In the genomic region with DNA sequence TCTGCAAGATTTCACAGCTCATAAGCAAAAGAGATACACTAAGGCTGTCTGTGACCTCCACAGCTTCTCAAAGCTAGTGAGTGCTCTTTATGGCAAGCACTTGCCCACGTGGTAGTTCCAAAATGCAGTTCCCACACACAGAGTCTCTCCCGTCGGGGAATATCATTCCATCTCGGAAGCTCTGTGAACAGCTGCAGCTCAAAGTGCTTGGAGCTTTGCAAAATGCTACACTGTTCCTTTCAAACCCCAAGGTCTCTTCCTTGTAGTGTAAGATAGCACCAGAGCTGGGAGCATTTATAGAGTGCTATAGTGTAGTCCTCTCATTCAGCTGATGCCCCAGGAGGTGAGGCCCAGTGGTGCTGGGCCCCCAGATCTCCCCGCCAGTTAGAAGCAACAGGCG, we compare ENCODE assay signal across 16 cellular contexts. TPM values are rescaled to one million over a fixed set of nuclear protein-coding genes. Genes with fewer than 3 reads are reported as not detected.
DNase-seq lines count a peak whose midpoint lies in the region; ATAC-seq and TF ChIP-seq lines count a peak whose summit lies in the region.
"Had no signal": no experiment of that assay in that cellular context is flagged by ENCODE, and none has a peak within 500 bp of the region (broad histone marks: within the 10 kb centered on the region; RNA-seq: fewer than 3 reads in every experiment).

No MANE protein-coding gene starts in this region.

- H3F3A ChIP-seq in MM.1S (ENCODE audit: insufficient read depth, low read length) = no peaks in the 10 kb centered on the region

- H3K36me3 ChIP-seq in A673 (ENCODE audit: insufficient read depth, low read length, poor library complexity, severe bottlenecking) (peaks cover 20% of the 10 kb centered on the region), SK-N-MC (ENCODE audit: insufficient read depth, low read length) (peaks cover 27% of the 10 kb centered on the region), cardiac muscle cell (peaks cover 12% of the 10 kb centered on the region), MM.1S (replicated peaks; ENCODE audit: insufficient read depth, low read length) (no peaks in the 10 kb centered on the region)

- H3K9me3 Mint-ChIP-seq in nephron = no peaks in the 10 kb centered on the region
- H3K9me3 Mint-ChIP-seq: activated CD4-positive, alpha-beta memory T cell treated with anti-CD3 and anti-CD28 coated beads, Interleukin-2, amount 10 ng/mL, durations not matched to agents 7 days and 5 days; activated T-cell treated with anti-CD3 and anti-CD28 coated beads, Interleukin-2, amount 50 U/mL, for 72 hours had no signal

- H3K27ac ChIP-seq in A673 (ENCODE audit: low read depth, low read length, poor library complexity, severe bottlenecking) = peak overlapping the region; percentile 94
- H3K27ac ChIP-seq in SK-N-MC = peak overlapping the region; percentile 61
- H3K27ac ChIP-seq in cardiac muscle cell = peak overlapping the region; percentile 65
- H3K27ac ChIP-seq in MM.1S (ENCODE audit: low read length) = no peak overlapping the region

- H3K27me3 ChIP-seq in A673 (replicated peaks; ENCODE audit: insufficient read depth, low read depth, low read length, poor library complexity) = no peaks in the 10 kb centered on the region
- H3K27me3 ChIP-seq in cardiac muscle cell = no peaks in the 10 kb centered on the region
- no peaks in the 10 kb centered on the region for H3K27me3 ChIP-seq in MM.1S (replicated peaks; ENCODE audit: insufficient read depth, low read length)

- H3K27ac Mint-ChIP-seq in nephron = peak overlapping the region; percentile 20 to 45 (median 40)
- H3K27ac Mint-ChIP-seq: activated CD4-positive, alpha-beta memory T cell treated with anti-CD3 and anti-CD28 coated beads, Interleukin-2, amount 10 ng/mL, durations not matched to agents 7 days and 5 days had no signal

- no peak overlapping the region for H3K4me3 ChIP-seq in A673 (ENCODE audit: low read depth, low read length, poor library complexity, severe bottlenecking)
- no peak overlapping the region for H3K4me3 ChIP-seq in SK-N-MC
- H3K4me3 ChIP-seq in cardiac muscle cell = no peak overlapping the region
- H3K4me3 ChIP-seq in MM.1S (ENCODE audit: low read length) = no peak overlapping the region

- H3K79me2 ChIP-seq in MM.1S (ENCODE audit: low read length) = 0 out of 2 replicates have a peak, but pooled peaks cover 6% of the 10 kb centered on the region

- no peak overlapping the region for H3K4me2 ChIP-seq in MM.1S (ENCODE audit: low read depth, low read length)

- no peak overlapping the region for H2AFZ ChIP-seq in MM.1S (ENCODE audit: low read length)

- no peaks in the 10 kb centered on the region for H3K27me3 Mint-ChIP-seq in nephron (ENCODE audit: low read depth)
- H3K27me3 Mint-ChIP-seq: activated CD4-positive, alpha-beta memory T cell treated with anti-CD3 and anti-CD28 coated beads, Interleukin-2, amount 10 ng/mL, durations not matched to agents 7 days and 5 days had no signal

- POLR2A ChIA-PET in A673 (lab: Charles Lee; ENCODE audit: low non-redundant PET) = no interaction called here

- H3K9me2 ChIP-seq in MM.1S (replicated peaks; ENCODE audit: insufficient read depth, low read length) = no peaks in the 10 kb centered on the region

- CTCF ChIA-PET in A673 (lab: Charles Lee) = no interaction called here

- DNase-seq in A673 (ENCODE audit: low spot score) (peak; percentile 34), SK-N-MC (ENCODE audit: low read depth, low spot score) (no peak), cardiac muscle cell (ENCODE audit: low read depth in 1 of 2, low spot score in 1 of 2) (no peak), MM.1S (no peak)
- no peak for DNase-seq in activated CD8-positive, alpha-beta memory T cell treated with anti-CD3 and anti-CD28 coated beads, Interleukin-2, amount 50 U/mL, for 48 hours
- DNase-seq: activated CD4-positive, alpha-beta memory T cell treated with anti-CD3 and anti-CD28 coated beads, Interleukin-2, amount 10 ng/mL, durations not matched to agents 7 days and 5 days; activated T-cell treated with anti-CD3 and anti-CD28 coated beads, Interleukin-2, amount 50 U/mL, for 72 hours; amniotic stem cell; EL; NCI-H1694; NK-92 treated with Interleukin-12 subunit alpha and Interleukin-12 subunit beta, amount 100 ng/mL, for 24 hours; stimulated activated naive CD4-positive, alpha-beta T cell treated with Interleukin-2 at 50 U/mL for 16 hours had no signal

- ATAC-seq in GM21423 (IDR thresholded peaks at IDR 0.05; ENCODE audit: unreplicated experiment) (no peak), HG02588 (IDR thresholded peaks at IDR 0.05; ENCODE audit: unreplicated experiment) (no peak)
- ATAC-seq: activated T-cell treated with anti-CD3 and anti-CD28 coated beads, Interleukin-2, amount 50 U/mL, for 72 hours; left lobe of liver had no signal

- BruUV-seq in A673 (replicated peaks; lab: Mats Ljungman, UMichigan) = no TSS peak

- peaks cover 47% of the 10 kb centered on the region for H3K36me3 Mint-ChIP-seq in nephron (ENCODE audit: low read depth)

- H3K4me3 Mint-ChIP-seq in nephron = no peak overlapping the region
- H3K4me3 Mint-ChIP-seq: activated CD4-positive, alpha-beta memory T cell treated with anti-CD3 and anti-CD28 coated beads, Interleukin-2, amount 10 ng/mL, durations not matched to agents 7 days and 5 days; activated T-cell treated with anti-CD3 and anti-CD28 coated beads, Interleukin-2, amount 50 U/mL, for 72 hours had no signal

- peaks cover 23% of the 10 kb centered on the region for H3K4me1 Mint-ChIP-seq in nephron

- H3K9me3 ChIP-seq in A673 (ENCODE audit: low read depth, low read length, poor library complexity, severe bottlenecking) (no peaks in the 10 kb centered on the region), SK-N-MC (ENCODE audit: low read depth, low read length) (no peaks in the 10 kb centered on the region), cardiac muscle cell (ENCODE audit: low read depth) (no peaks in the 10 kb centered on the region), MM.1S (replicated peaks; ENCODE audit: insufficient read depth, low read length) (no peaks in the 10 kb centered on the region)

- intact Hi-C loops in A673 (cut with micrococcal nuclease; ENCODE audit: unreplicated experiment) = no loop called here

- H3K9ac ChIP-seq in SK-N-MC (ENCODE audit: insufficient read length) (no peak overlapping the region), MM.1S (ENCODE audit: low read length) (no peak overlapping the region)

- H3K4me1 ChIP-seq in A673 (ENCODE audit: insufficient read depth, low read length, poor library complexity, severe bottlenecking) = peaks cover 63% of the 10 kb centered on the region
- no peaks in the 10 kb centered on the region for H3K4me1 ChIP-seq in cardiac muscle cell (ENCODE audit: low read depth)
- no peaks in the 10 kb centered on the region for H3K4me1 ChIP-seq in MM.1S (ENCODE audit: low read length)

- TF ChIP-seq CTCF in A673 (conservative IDR thresholded peaks at IDR 0.05; ENCODE audit: low read depth, low read length) (no peak), cardiac muscle cell (IDR thresholded peaks at IDR 0.05; ENCODE audit: low read depth, low read length) (no peak), nephron (IDR thresholded peaks at IDR 0.05; ENCODE audit: unreplicated experiment in 3 of 3) (no peak), MM.1S (IDR thresholded peaks at IDR 0.05; ENCODE audit: low read length) (no peak)

- no peaks in the 10 kb centered on the region for H4K20me1 ChIP-seq in MM.1S (ENCODE audit: insufficient read depth, low read length)

RNA-seq across cellular contexts. Expression of a gene that starts 36.1 kb away (rescaled TPM):
- total RNA-seq in A673 (2021) (74.2 and 78.3 TPM in 2 replicates), cardiac muscle cell (70.1 and 123 TPM in 2 replicates)
- polyA plus RNA-seq in cardiac muscle cell = 62.9 and 64.3 TPM in 2 replicates
